Comparison of ENCODE assay signal across 12 cellular contexts in genomic region chr4:190203510-190203909, GRCh38. TPM values are rescaled to one million over a fixed set of nuclear protein-coding genes. Genes with fewer than 3 reads are reported as not detected.
"Had no signal": no experiment of that assay in that cellular context is flagged by ENCODE, and none has a peak within 500 bp of the region (broad histone marks: within the 10 kb centered on the region; RNA-seq: fewer than 3 reads in every experiment).

No MANE protein-coding gene starts in this region.

RNA-seq across cellular contexts. Expression of gene DUX4, which starts 29.9 kb away (rescaled TPM):
- total RNA-seq: activated CD8-positive, alpha-beta T cell treated with anti-CD3 and anti-CD28 coated beads, Interleukin-2, amount 10 ng/mL, durations not matched to agents 7 days and 5 days; activated T-cell treated with anti-CD3 and anti-CD28 coated beads, Interleukin-2, amount 50 U/mL, for 72 hours; glomerular endothelial cell; hepatocyte; left cardiac atrium; mononuclear cell; naive thymus-derived CD4-positive, alpha-beta T cell; right atrium auricular region; Right ventricle myocardium superior; smooth muscle cell; subcutaneous adipose tissue; tibial nerve had no signal
- polyA plus RNA-seq: hepatocyte; naive thymus-derived CD4-positive, alpha-beta T cell; smooth muscle cell had no signal
